1 cellular context compared by ENCODE assay signal in the genomic region with DNA sequence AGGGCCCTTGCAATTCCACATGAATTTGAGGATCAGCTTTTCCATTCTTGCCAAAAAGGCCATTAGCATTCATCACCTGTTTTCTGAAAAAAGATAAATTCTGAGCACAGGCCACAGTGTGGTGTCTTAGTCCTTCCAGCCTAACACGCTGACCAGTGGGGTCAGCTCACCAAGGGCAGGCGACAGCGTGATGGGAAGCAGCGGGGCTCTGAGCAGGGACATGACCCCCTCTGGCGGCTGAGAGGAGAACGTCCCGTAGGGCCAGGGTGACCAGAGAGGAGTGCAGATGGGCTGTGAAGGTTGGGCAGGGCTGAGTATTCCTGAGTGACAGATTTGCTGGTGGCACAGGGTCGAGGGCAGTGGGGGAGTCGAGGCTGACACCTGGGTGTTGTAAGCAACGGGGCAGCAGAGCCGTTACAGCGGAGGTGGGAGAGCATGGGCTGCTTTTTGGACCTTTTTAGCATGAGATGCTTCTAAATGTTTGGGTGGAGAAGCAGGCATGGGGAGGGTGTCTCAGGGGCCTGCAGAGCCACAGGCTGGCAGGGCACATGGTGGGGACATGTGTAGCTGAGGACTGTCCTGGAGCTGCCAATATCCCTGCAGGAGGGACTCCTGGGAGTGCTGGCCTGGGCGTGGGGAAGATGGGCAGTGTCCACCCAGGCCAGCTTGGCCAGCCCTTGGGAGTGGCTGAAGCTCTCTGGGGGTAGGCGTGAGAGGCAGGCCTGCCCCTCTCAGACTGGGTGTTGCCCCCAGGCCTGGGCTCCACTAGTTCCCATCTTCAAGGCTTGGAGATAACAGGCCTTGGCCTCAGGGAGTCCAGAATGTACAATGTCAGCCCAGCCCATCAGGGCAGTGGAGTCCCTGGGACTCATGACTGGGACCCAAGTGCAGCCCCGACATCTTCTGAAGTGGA.
TF ChIP-seq lines count a peak whose summit lies in the region.

No MANE protein-coding gene starts in this region.

TF ChIP-seq in K562, 482 proteins besides CTCF, POLR2A, EP300 and RAD21 (continued from another document and continues in another):
- TF ChIP-seq, protein P1, sequence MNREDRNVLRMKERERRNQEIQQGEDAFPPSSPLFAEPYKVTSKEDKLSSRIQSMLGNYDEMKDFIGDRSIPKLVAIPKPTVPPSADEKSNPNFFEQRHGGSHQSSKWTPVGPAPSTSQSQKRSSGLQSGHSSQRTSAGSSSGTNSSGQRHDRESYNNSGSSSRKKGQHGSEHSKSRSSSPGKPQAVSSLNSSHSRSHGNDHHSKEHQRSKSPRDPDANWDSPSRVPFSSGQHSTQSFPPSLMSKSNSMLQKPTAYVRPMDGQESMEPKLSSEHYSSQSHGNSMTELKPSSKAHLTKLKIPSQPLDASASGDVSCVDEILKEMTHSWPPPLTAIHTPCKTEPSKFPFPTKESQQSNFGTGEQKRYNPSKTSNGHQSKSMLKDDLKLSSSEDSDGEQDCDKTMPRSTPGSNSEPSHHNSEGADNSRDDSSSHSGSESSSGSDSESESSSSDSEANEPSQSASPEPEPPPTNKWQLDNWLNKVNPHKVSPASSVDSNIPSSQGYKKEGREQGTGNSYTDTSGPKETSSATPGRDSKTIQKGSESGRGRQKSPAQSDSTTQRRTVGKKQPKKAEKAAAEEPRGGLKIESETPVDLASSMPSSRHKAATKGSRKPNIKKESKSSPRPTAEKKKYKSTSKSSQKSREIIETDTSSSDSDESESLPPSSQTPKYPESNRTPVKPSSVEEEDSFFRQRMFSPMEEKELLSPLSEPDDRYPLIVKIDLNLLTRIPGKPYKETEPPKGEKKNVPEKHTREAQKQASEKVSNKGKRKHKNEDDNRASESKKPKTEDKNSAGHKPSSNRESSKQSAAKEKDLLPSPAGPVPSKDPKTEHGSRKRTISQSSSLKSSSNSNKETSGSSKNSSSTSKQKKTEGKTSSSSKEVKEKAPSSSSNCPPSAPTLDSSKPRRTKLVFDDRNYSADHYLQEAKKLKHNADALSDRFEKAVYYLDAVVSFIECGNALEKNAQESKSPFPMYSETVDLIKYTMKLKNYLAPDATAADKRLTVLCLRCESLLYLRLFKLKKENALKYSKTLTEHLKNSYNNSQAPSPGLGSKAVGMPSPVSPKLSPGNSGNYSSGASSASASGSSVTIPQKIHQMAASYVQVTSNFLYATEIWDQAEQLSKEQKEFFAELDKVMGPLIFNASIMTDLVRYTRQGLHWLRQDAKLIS (CRISPR knock-in tag; IDR thresholded peaks at IDR 0.05), result no peak
- TF ChIP-seq ZNF143 (CRISPR knock-in tag; IDR thresholded peaks at IDR 0.05) (no peak), ZC3H4 (CRISPR knock-in tag; IDR thresholded peaks at IDR 0.05; ENCODE audit: borderline replicate concordance) (no peak), HDAC3 (IDR thresholded peaks at IDR 0.05; ENCODE audit: borderline replicate concordance, partially characterized antibody) (no peak), ZHX1 (conservative IDR thresholded peaks at IDR 0.05; ENCODE audit: low read length) (no peak), KDM4B (IDR thresholded peaks at IDR 0.05; ENCODE audit: borderline replicate concordance in 2 of 2, low read depth in 1 of 2) (no peak), WHSC1 (IDR thresholded peaks at IDR 0.05; ENCODE audit: low read length) (no peak), GATAD2A (IDR thresholded peaks at IDR 0.05) (peak; percentile 39; the same call in 1 of the 2 replicates), SMARCB1 (IDR thresholded peaks at IDR 0.05; ENCODE audit: insufficient read length, low read depth) (no peak), MBD2 (IDR thresholded peaks at IDR 0.05; ENCODE audit: borderline replicate concordance, low read depth) (no peak), CHCHD3 (CRISPR knock-in tag; IDR thresholded peaks at IDR 0.05) (no peak), SRSF9 (IDR thresholded peaks at IDR 0.05; ENCODE audit: borderline replicate concordance, low read depth, low read length) (no peak), TRIM28 (IDR thresholded peaks at IDR 0.05) (no peak), SP1 (CRISPR knock-in tag; IDR thresholded peaks at IDR 0.05) (peak; percentile 72), RNF2 (IDR thresholded peaks at IDR 0.05) (no peak), ETV1 (tag; conservative IDR thresholded peaks at IDR 0.05; ENCODE audit: low read depth) (no peak), PTTG1 (tag; IDR thresholded peaks at IDR 0.05; ENCODE audit: low read depth) (no peak), RCOR1 (IDR thresholded peaks at IDR 0.05; ENCODE audit: borderline replicate concordance in 1 of 2, low read depth in 2 of 2, low read length in 2 of 2) (peak in 1 of 2 experiments; percentile 85; a peak in 2 of 4 replicates), ZNF133 (CRISPR knock-in tag; IDR thresholded peaks at IDR 0.05) (no peak), USF2 (CRISPR knock-in tag; IDR thresholded peaks at IDR 0.05) (no peak), PHF21A (IDR thresholded peaks at IDR 0.05; ENCODE audit: borderline replicate concordance, low read depth) (no peak), ZNF146 (CRISPR knock-in tag; IDR thresholded peaks at IDR 0.05; ENCODE audit: unreplicated experiment) (no peak), E2F8 (IDR thresholded peaks at IDR 0.05; ENCODE audit: low read depth, partially characterized antibody) (no peak), ZBTB8A (IDR thresholded peaks at IDR 0.05; ENCODE audit: partially characterized antibody) (no peak), ZBTB2 (IDR thresholded peaks at IDR 0.05) (no peak), ZNF699 (CRISPR knock-in tag; IDR thresholded peaks at IDR 0.05; ENCODE audit: insufficient replicate concordance) (no peak), ZNF766 (CRISPR knock-in tag; conservative IDR thresholded peaks at IDR 0.05) (no peak), TFE3 (CRISPR knock-in tag; IDR thresholded peaks at IDR 0.05) (no peak), MTA3 (IDR thresholded peaks at IDR 0.05; ENCODE audit: borderline replicate concordance) (0 out of 2 replicates have a peak, but pooled peaks have one; percentile 36), ESRRB (CRISPR knock-in tag; IDR thresholded peaks at IDR 0.05; ENCODE audit: borderline replicate concordance) (no peak), KDM2B (CRISPR knock-in tag; IDR thresholded peaks at IDR 0.05) (no peak), SRSF7 (optimal IDR thresholded peaks at IDR 0.05; ENCODE audit: low read depth, low read length) (no peak), ETS1 (conservative IDR thresholded peaks at IDR 0.05; ENCODE audit: control insufficient read depth, low read depth, low read length) (no peak), BRD4 (IDR thresholded peaks at IDR 0.05) (no peak), DNMT1 (IDR thresholded peaks at IDR 0.05) (no peak), ZNF445 (CRISPR knock-in tag; IDR thresholded peaks at IDR 0.05; ENCODE audit: low read depth) (no peak), L3MBTL2 (IDR thresholded peaks at IDR 0.05) (peak; percentile 82), SREBF1 (IDR thresholded peaks at IDR 0.05; ENCODE audit: borderline replicate concordance, low read depth, low read length) (no peak)
- TF ChIP-seq, protein P2, sequence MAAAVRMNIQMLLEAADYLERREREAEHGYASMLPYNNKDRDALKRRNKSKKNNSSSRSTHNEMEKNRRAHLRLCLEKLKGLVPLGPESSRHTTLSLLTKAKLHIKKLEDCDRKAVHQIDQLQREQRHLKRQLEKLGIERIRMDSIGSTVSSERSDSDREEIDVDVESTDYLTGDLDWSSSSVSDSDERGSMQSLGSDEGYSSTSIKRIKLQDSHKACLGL (CRISPR knock-in tag; IDR thresholded peaks at IDR 0.05; ENCODE audit: borderline replicate concordance, poor library complexity, severe bottlenecking), result no peak
- TF ChIP-seq, protein P3, sequence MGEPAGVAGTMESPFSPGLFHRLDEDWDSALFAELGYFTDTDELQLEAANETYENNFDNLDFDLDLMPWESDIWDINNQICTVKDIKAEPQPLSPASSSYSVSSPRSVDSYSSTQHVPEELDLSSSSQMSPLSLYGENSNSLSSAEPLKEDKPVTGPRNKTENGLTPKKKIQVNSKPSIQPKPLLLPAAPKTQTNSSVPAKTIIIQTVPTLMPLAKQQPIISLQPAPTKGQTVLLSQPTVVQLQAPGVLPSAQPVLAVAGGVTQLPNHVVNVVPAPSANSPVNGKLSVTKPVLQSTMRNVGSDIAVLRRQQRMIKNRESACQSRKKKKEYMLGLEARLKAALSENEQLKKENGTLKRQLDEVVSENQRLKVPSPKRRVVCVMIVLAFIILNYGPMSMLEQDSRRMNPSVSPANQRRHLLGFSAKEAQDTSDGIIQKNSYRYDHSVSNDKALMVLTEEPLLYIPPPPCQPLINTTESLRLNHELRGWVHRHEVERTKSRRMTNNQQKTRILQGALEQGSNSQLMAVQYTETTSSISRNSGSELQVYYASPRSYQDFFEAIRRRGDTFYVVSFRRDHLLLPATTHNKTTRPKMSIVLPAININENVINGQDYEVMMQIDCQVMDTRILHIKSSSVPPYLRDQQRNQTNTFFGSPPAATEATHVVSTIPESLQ (CRISPR knock-in tag; IDR thresholded peaks at IDR 0.05), result no peak
- TF ChIP-seq, protein P4, sequence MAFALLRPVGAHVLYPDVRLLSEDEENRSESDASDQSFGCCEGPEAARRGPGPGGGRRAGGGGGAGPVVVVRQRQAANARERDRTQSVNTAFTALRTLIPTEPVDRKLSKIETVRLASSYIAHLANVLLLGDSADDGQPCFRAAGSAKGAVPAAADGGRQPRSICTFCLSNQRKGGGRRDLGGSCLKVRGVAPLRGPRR (CRISPR knock-in tag; IDR thresholded peaks at IDR 0.05), result no peak
